In genomic region chr1:38029081-38029681, GRCh38 we compare ENCODE assay signal across 9 cellular contexts. TPM values are rescaled to one million over a fixed set of nuclear protein-coding genes. Genes with fewer than 3 reads are reported as not detected.
A peak's percentile ranks its signal among the peaks of the same experiment; 100 is the strongest.
DNase-seq lines count a peak whose midpoint lies in the region; ATAC-seq and TF ChIP-seq lines count a peak whose summit lies in the region.
"Had no signal": no experiment of that assay in that cellular context is flagged by ENCODE, and none has a peak within 500 bp of the region (broad histone marks: within the 10 kb centered on the region; RNA-seq: fewer than 3 reads in every experiment).

No MANE protein-coding gene starts in this region.

- no peaks in the 10 kb centered on the region for H3K27me3 Mint-ChIP-seq in activated CD4-positive, alpha-beta T cell treated with anti-CD3 and anti-CD28 coated beads, Interleukin-2, amount 10 ng/mL, durations not matched to agents 7 days and 5 days
- no peaks in the 10 kb centered on the region for H3K27me3 Mint-ChIP-seq in stimulated activated naive CD8-positive, alpha-beta T cell treated with anti-CD3 and anti-CD28 coated beads, Interleukin-15, amount 100 ng/mL, for 72 hours

- peak; percentile 25 to 57 (median 44) for ATAC-seq in heart left ventricle
- no peak for ATAC-seq in stimulated activated naive CD8-positive, alpha-beta T cell treated with anti-CD3 and anti-CD28 coated beads, Interleukin-15, amount 100 ng/mL, for 72 hours
- ATAC-seq in HG03196 (IDR thresholded peaks at IDR 0.05; ENCODE audit: unreplicated experiment), result no peak
- ATAC-seq in GM18498 (IDR thresholded peaks at IDR 0.05; ENCODE audit: unreplicated experiment), result no peak

- H3K4me1 Mint-ChIP-seq in activated CD4-positive, alpha-beta T cell treated with anti-CD3 and anti-CD28 coated beads, Interleukin-2, amount 10 ng/mL, durations not matched to agents 7 days and 5 days, result peaks cover 47% of the 10 kb centered on the region
- H3K4me1 Mint-ChIP-seq in stimulated activated naive CD8-positive, alpha-beta T cell treated with anti-CD3 and anti-CD28 coated beads, Interleukin-15, amount 100 ng/mL, for 72 hours, result peaks cover 66% of the 10 kb centered on the region

- DNase-seq in activated CD4-positive, alpha-beta T cell treated with anti-CD3 and anti-CD28 coated beads, Interleukin-2, amount 10 ng/mL, durations not matched to agents 7 days and 5 days, result no peak
- DNase-seq in activated CD4-positive, alpha-beta T cell treated with anti-CD3 and anti-CD28 coated beads, Interleukin-2, amount 50 U/mL, for 4 hours, result no peak
- no peak for DNase-seq in RWPE1 (ENCODE audit: low spot score)
- DNase-seq in heart left ventricle, result peak in 2 of 5 donors; percentile 44 to 59
- DNase-seq in stimulated activated naive CD8-positive, alpha-beta T cell treated with anti-CD3 and anti-CD28 coated beads, Interleukin-15, amount 100 ng/mL, for 72 hours, result no peak
- no peak for DNase-seq in T-helper 9 cell

- H3K9me3 ChIP-seq in heart left ventricle, result no peaks in the 10 kb centered on the region

- H3K27ac Mint-ChIP-seq in activated CD4-positive, alpha-beta T cell treated with anti-CD3 and anti-CD28 coated beads, Interleukin-2, amount 10 ng/mL, durations not matched to agents 7 days and 5 days, result peak overlapping the region; percentile 31
- H3K27ac Mint-ChIP-seq in stimulated activated naive CD8-positive, alpha-beta T cell treated with anti-CD3 and anti-CD28 coated beads, Interleukin-15, amount 100 ng/mL, for 72 hours, result peak overlapping the region in 1 of 2 donors; percentile 90
- H3K27ac Mint-ChIP-seq: B cell had no signal

- H3K36me3 ChIP-seq in heart left ventricle, result peaks cover 0 to 28% (median 20%) of the 10 kb centered on the region in 9 donors

- CTCF ChIA-PET in activated CD4-positive, alpha-beta T cell treated with anti-CD3 and anti-CD28 coated beads, Interleukin-2, amount 10 ng/mL, durations not matched to agents 7 days and 5 days (lab: Charles Lee), result interaction anchor here (1.2 to 2.2 kb wide), 4 partner anchors 9 to 20 kb away, joined by 3 to 6 read pairs (median 4); no protein-coding TSS in a partner anchor
- CTCF ChIA-PET in RWPE1 (lab: Yijun Ruan, JAX), result interaction anchor here (0.6 to 1.1 kb wide), 3 partner anchors 109 to 378 kb away, joined by 3 read pairs; no protein-coding TSS in a partner anchor

- intact Hi-C loops in heart left ventricle (cut with DNase I), result loop anchor here in 8 of 10 donors (1.0 to 10.0 kb wide), 7 partner anchors 39 to 808 kb away; partner anchors contain the start of gene SF3A3 (in 1 of the 8)

- H3K36me3 Mint-ChIP-seq in activated CD4-positive, alpha-beta T cell treated with anti-CD3 and anti-CD28 coated beads, Interleukin-2, amount 10 ng/mL, durations not matched to agents 7 days and 5 days (ENCODE audit: low read depth), result peaks cover 5% of the 10 kb centered on the region

- WGBS in heart left ventricle, 4 donors, result 13 to 27% (median 21%) methylated on average over 18 to 23 of the region's 23 CpGs

- no peak overlapping the region for H3K4me3 ChIP-seq in heart left ventricle

- peaks cover 0 to 37% (median 21%) of the 10 kb centered on the region in 12 donors for H3K4me1 ChIP-seq in heart left ventricle

- H3K27ac ChIP-seq in RWPE1 (peak overlapping the region; percentile 92), heart left ventricle (peak overlapping the region in 10 of 12 donors; percentile 2 to 73 (median 56))

- no peak for TF ChIP-seq POLR2A in heart left ventricle (IDR thresholded peaks at IDR 0.05)

- POLR2A ChIA-PET in activated CD4-positive, alpha-beta T cell treated with anti-CD3 and anti-CD28 coated beads, Interleukin-2, amount 10 ng/mL, durations not matched to agents 7 days and 5 days (lab: Charles Lee), result no interaction called here
- POLR2A ChIA-PET in RWPE1 (lab: Yijun Ruan, JAX; ENCODE audit: low non-redundant PET), result no interaction called here

- H3K4me3 Mint-ChIP-seq in activated CD4-positive, alpha-beta T cell treated with anti-CD3 and anti-CD28 coated beads, Interleukin-2, amount 10 ng/mL, durations not matched to agents 7 days and 5 days, result no peak overlapping the region
- H3K4me3 Mint-ChIP-seq in stimulated activated naive CD8-positive, alpha-beta T cell treated with anti-CD3 and anti-CD28 coated beads, Interleukin-15, amount 100 ng/mL, for 72 hours, result peak overlapping the region; percentile 74 to 75
- H3K4me3 Mint-ChIP-seq: B cell had no signal

- H3K9me3 Mint-ChIP-seq in activated CD4-positive, alpha-beta T cell treated with anti-CD3 and anti-CD28 coated beads, Interleukin-2, amount 10 ng/mL, durations not matched to agents 7 days and 5 days, result no peaks in the 10 kb centered on the region
- H3K9me3 Mint-ChIP-seq in stimulated activated naive CD8-positive, alpha-beta T cell treated with anti-CD3 and anti-CD28 coated beads, Interleukin-15, amount 100 ng/mL, for 72 hours, result no peaks in the 10 kb centered on the region

- no peaks in the 10 kb centered on the region for H3K27me3 ChIP-seq in heart left ventricle

- no peak for TF ChIP-seq CTCF in RWPE1 (conservative IDR thresholded peaks at IDR 0.05; ENCODE audit: low read depth)
- TF ChIP-seq CTCF in heart left ventricle (IDR thresholded peaks at IDR 0.05), result peak in 1 of 12 donors; percentile 8

RNA-seq across cellular contexts. Expression of gene UTP11, which starts 16.6 kb away (rescaled TPM):
- 10 to 100 TPM; 33.0 to 34.8 TPM for total RNA-seq in activated CD4-positive, alpha-beta T cell treated with anti-CD3 and anti-CD28 coated beads, Interleukin-2, amount 10 ng/mL, durations not matched to agents 7 days and 5 days
- 10 to 100 TPM; 30.7 to 43.7 (median 36.5) TPM for total RNA-seq in heart left ventricle
- 10 to 100 TPM; 36.2 to 51.6 TPM for polyA plus RNA-seq in heart left ventricle

RNA-seq across cellular contexts. Expression of gene POU3F1, which starts 17.4 kb away (rescaled TPM):
- not detected for total RNA-seq in activated CD4-positive, alpha-beta T cell treated with anti-CD3 and anti-CD28 coated beads, Interleukin-2, amount 10 ng/mL, durations not matched to agents 7 days and 5 days
- under 1 TPM in 2 of 9 donors, not detected in 7; 0.17 to 0.18 TPM for total RNA-seq in heart left ventricle
- polyA plus RNA-seq in heart left ventricle, result not detected

RNA-seq across cellular contexts. Expression of gene FHL3, which starts 23.9 kb away (rescaled TPM):
- 1 to 10 TPM; 9.8 to 9.9 TPM for total RNA-seq in activated CD4-positive, alpha-beta T cell treated with anti-CD3 and anti-CD28 coated beads, Interleukin-2, amount 10 ng/mL, durations not matched to agents 7 days and 5 days
- 10 to 100 TPM in 6 of 9 donors, 1 to 10 TPM in 3; 4.6 to 27.0 (median 11.3) TPM for total RNA-seq in heart left ventricle
- 10 to 100 TPM; 13.7 to 15.4 TPM for polyA plus RNA-seq in heart left ventricle

RNA-seq across cellular contexts. Expression of gene SF3A3, which starts 39.4 kb away (rescaled TPM):
- 100 to 1,000 TPM in 1 of 2 experiments, 10 to 100 TPM in 1; 80.9 to 110 TPM for total RNA-seq in activated CD4-positive, alpha-beta T cell treated with anti-CD3 and anti-CD28 coated beads, Interleukin-2, amount 10 ng/mL, durations not matched to agents 7 days and 5 days
- 10 to 100 TPM; 18.8 to 36.1 (median 26.1) TPM for total RNA-seq in heart left ventricle
- polyA plus RNA-seq in heart left ventricle, result 10 to 100 TPM in 1 of 2 donors, 1 to 10 TPM in 1; 9.7 to 31.4 TPM

Comparison
In these comparisons a context has a peak if more than half of its experiments do, and no peak if none do; other contexts are left out.
1. ATAC-seq: peak in heart left ventricle (4 of 4); none in stimulated activated naive CD8-positive, alpha-beta T cell treated with anti-CD3 and anti-CD28 coated beads, Interleukin-15, amount 100 ng/mL, for 72 hours (single experiment), HG03196 (single experiment) and GM18498 (single experiment).